Comparison of ENCODE assay signal across 8 cellular contexts in genomic region chr19:13152356-13152853, GRCh38. TPM values are rescaled to one million over a fixed set of nuclear protein-coding genes. Genes with fewer than 3 reads are reported as not detected.
A peak's percentile ranks its signal among the peaks of the same experiment; 100 is the strongest.
DNase-seq lines count a peak whose midpoint lies in the region; ATAC-seq and FAIRE-seq lines count a peak whose summit lies in the region.

No MANE protein-coding gene starts in this region.

- H3K4me3 Mint-ChIP-seq in activated naive CD8-positive, alpha-beta T cell, result peak overlapping the region; percentile 98

- DNase-seq in stimulated activated naive CD8-positive, alpha-beta T cell treated with anti-CD3 and anti-CD28 coated beads, Interleukin-15, Interleukin-2, amounts not matched to agents 100 U/mL and 50 U/mL, for 24 hours, result no peak
- DNase-seq in glomerular visceral epithelial cell (ENCODE audit: extremely low spot score), result no peak
- DNase-seq in frontal cortex (ENCODE audit: low spot score in 2 of 2), result no peak
- no peak for DNase-seq in NCI-H82 (lab: John Stamatoyannopoulos, UW)

- H3K9me3 Mint-ChIP-seq in activated naive CD8-positive, alpha-beta T cell (ENCODE audit: low read depth), result no peaks in the 10 kb centered on the region

- peak overlapping the region; percentile 99 for H3K4me3 ChIP-seq in iPS-15b (ENCODE audit: low read depth, low read length)

- peak; percentile 7 for ATAC-seq in GM18520 (IDR thresholded peaks at IDR 0.05; ENCODE audit: unreplicated experiment)
- peak; percentile 1 for ATAC-seq in HG02970 (IDR thresholded peaks at IDR 0.05; ENCODE audit: low FRiP score, unreplicated experiment)
- ATAC-seq in stimulated activated naive CD8-positive, alpha-beta T cell treated with anti-CD3 and anti-CD28 coated beads, Interleukin-15, Interleukin-2, amounts not matched to agents 100 U/mL and 50 U/mL, for 24 hours, result peak; percentile 20

- H3K27me3 Mint-ChIP-seq in activated naive CD8-positive, alpha-beta T cell, result no peaks in the 10 kb centered on the region

- H3K9me3 ChIP-seq in iPS-15b (ENCODE audit: control insufficient read depth, insufficient read depth, low read length), result no peaks in the 10 kb centered on the region

- H3K36me3 ChIP-seq in iPS-15b (ENCODE audit: control insufficient read depth, insufficient read depth, low read length), result peaks cover 15% of the 10 kb centered on the region

- FAIRE-seq in frontal cortex (lab: Jason Lieb, UNC), result no peak

- H3K9ac ChIP-seq in iPS-15b (ENCODE audit: low read depth, low read length), result peak overlapping the region; percentile 99

- peak overlapping the region; percentile 99 for H3K27ac Mint-ChIP-seq in activated naive CD8-positive, alpha-beta T cell

- H3K4me1 Mint-ChIP-seq in activated naive CD8-positive, alpha-beta T cell (ENCODE audit: low read depth), result peaks cover 29% of the 10 kb centered on the region

- H3K4me1 ChIP-seq in iPS-15b (ENCODE audit: control insufficient read depth, insufficient read depth, low read length), result no peaks in the 10 kb centered on the region

- H3K36me3 Mint-ChIP-seq in activated naive CD8-positive, alpha-beta T cell, result peaks cover 10% of the 10 kb centered on the region

- no peaks in the 10 kb centered on the region for H3K27me3 ChIP-seq in iPS-15b (ENCODE audit: control insufficient read depth, insufficient read depth, low read length)

RNA-seq across cellular contexts. Expression of gene IER2, which starts 2.2 kb away (rescaled TPM):
- 9.0 TPM for total RNA-seq in frontal cortex

RNA-seq across cellular contexts. Expression of gene STX10, which starts 2.2 kb away (rescaled TPM):
- 18.3 TPM for total RNA-seq in frontal cortex

RNA-seq across cellular contexts. Expression of gene NACC1, which starts 34.3 kb away (rescaled TPM):
- 16.3 TPM for total RNA-seq in frontal cortex

RNA-seq across cellular contexts. Expression of gene TRMT1, which starts 35.9 kb away (rescaled TPM):
- total RNA-seq in frontal cortex, result 17.9 TPM

RNA-seq across cellular contexts. Expression of gene LYL1, which starts 49.7 kb away (rescaled TPM):
- total RNA-seq in frontal cortex, result 2.9 TPM
